Comparison of ENCODE assay signal across 12 cellular contexts in genomic region chr12:27083861-27084271, GRCh38. TPM values are rescaled to one million over a fixed set of nuclear protein-coding genes. Genes with fewer than 3 reads are reported as not detected.
DNase-seq lines count a peak whose midpoint lies in the region; ATAC-seq, FAIRE-seq and TF ChIP-seq lines count a peak whose summit lies in the region.
"Had no signal": no experiment of that assay in that cellular context is flagged by ENCODE, and none has a peak within 500 bp of the region (broad histone marks: within the 10 kb centered on the region; RNA-seq: fewer than 3 reads in every experiment).

No MANE protein-coding gene starts in this region.

- no peaks in the 10 kb centered on the region for H3K79me2 ChIP-seq in astrocyte (ENCODE audit: insufficient read depth, low read length)
- H3K79me2 ChIP-seq in hepatocyte = no peaks in the 10 kb centered on the region

- H3K27ac Mint-ChIP-seq in astrocyte (ENCODE audit: unreplicated experiment) = peak overlapping the region; percentile 34
- no peak overlapping the region for H3K27ac Mint-ChIP-seq in activated T-helper 17 cell treated with anti-CD3 and anti-CD28 coated beads, Interleukin-2, amount 50 U/mL, for 72 hours

- H3K27ac ChIP-seq in astrocyte (ENCODE audit: low read depth, low read length) (no peak overlapping the region), hepatocyte (peak overlapping the region; percentile 24)
- H3K27ac ChIP-seq: adrenal gland, foreskin keratinocyte had no signal

- H3K9ac ChIP-seq in astrocyte (ENCODE audit: low read length) (peak overlapping the region; percentile 68), skeletal muscle satellite cell (ENCODE audit: low read depth, low read length) (peak overlapping the region; percentile 1)

- no peaks in the 10 kb centered on the region for H3K27me3 Mint-ChIP-seq in astrocyte (ENCODE audit: low read depth, unreplicated experiment)
- no peaks in the 10 kb centered on the region for H3K27me3 Mint-ChIP-seq in activated T-helper 17 cell treated with anti-CD3 and anti-CD28 coated beads, Interleukin-2, amount 50 U/mL, for 72 hours

- no peak for FAIRE-seq in astrocyte (lab: Jason Lieb, UNC)

- H3K9me3 ChIP-seq in astrocyte (ENCODE audit: insufficient read depth, low read depth, low read length) (no peaks in the 10 kb centered on the region), hepatocyte (ENCODE audit: low read depth) (no peaks in the 10 kb centered on the region), skeletal muscle satellite cell (replicated peaks; ENCODE audit: low read length) (no peaks in the 10 kb centered on the region)
- H3K9me3 ChIP-seq: adrenal gland had no signal

- TF ChIP-seq CTCF in astrocyte (IDR thresholded peaks at IDR 0.05; ENCODE audit: insufficient read depth, low read depth, low read length) = no peak
- TF ChIP-seq CTCF in hepatocyte (IDR thresholded peaks at IDR 0.05; ENCODE audit: poor library complexity) = no peak

- no peak for ATAC-seq in activated T-helper 17 cell treated with anti-CD3 and anti-CD28 coated beads, Interleukin-2, amount 50 U/mL, for 72 hours (replicated peaks)
- no peak for ATAC-seq in HG03135 (IDR thresholded peaks at IDR 0.05; ENCODE audit: unreplicated experiment)
- no peak for ATAC-seq in HG03108 (IDR thresholded peaks at IDR 0.05; ENCODE audit: unreplicated experiment)
- ATAC-seq: foreskin keratinocyte had no signal

- no peaks in the 10 kb centered on the region for H3K27me3 ChIP-seq in astrocyte (ENCODE audit: insufficient read depth, low read length)
- no peaks in the 10 kb centered on the region for H3K27me3 ChIP-seq in hepatocyte
- no peaks in the 10 kb centered on the region for H3K27me3 ChIP-seq in skeletal muscle satellite cell (ENCODE audit: control insufficient read depth, insufficient read depth, low read length)
- H3K27me3 ChIP-seq: adrenal gland, foreskin keratinocyte had no signal

- H3K4me1 ChIP-seq in astrocyte (ENCODE audit: insufficient read depth, low read length) = peaks cover 5% of the 10 kb centered on the region
- no peaks in the 10 kb centered on the region for H3K4me1 ChIP-seq in hepatocyte (ENCODE audit: insufficient read depth)
- peaks cover 14% of the 10 kb centered on the region for H3K4me1 ChIP-seq in skeletal muscle satellite cell (ENCODE audit: control insufficient read depth, insufficient read depth, low read length)
- H3K4me1 ChIP-seq: adrenal gland had no signal

- peaks cover 3% of the 10 kb centered on the region for H3K9me3 Mint-ChIP-seq in astrocyte (ENCODE audit: unreplicated experiment)
- H3K9me3 Mint-ChIP-seq in activated T-helper 17 cell treated with anti-CD3 and anti-CD28 coated beads, Interleukin-2, amount 50 U/mL, for 72 hours = peaks cover 4% of the 10 kb centered on the region

- H3K36me3 Mint-ChIP-seq in astrocyte (ENCODE audit: low read depth, unreplicated experiment) = peaks cover 6% of the 10 kb centered on the region
- H3K36me3 Mint-ChIP-seq in activated T-helper 17 cell treated with anti-CD3 and anti-CD28 coated beads, Interleukin-2, amount 50 U/mL, for 72 hours (ENCODE audit: low read depth) = no peaks in the 10 kb centered on the region

- peak overlapping the region; percentile 64 for H2AFZ ChIP-seq in astrocyte (ENCODE audit: low read depth, low read length)
- H2AFZ ChIP-seq in hepatocyte = no peak overlapping the region

- H3K36me3 ChIP-seq in astrocyte (ENCODE audit: insufficient read depth, low read length) (no peaks in the 10 kb centered on the region), hepatocyte (replicated peaks; ENCODE audit: insufficient read depth, low read depth) (no peaks in the 10 kb centered on the region), skeletal muscle satellite cell (ENCODE audit: insufficient read depth, low read length) (no peaks in the 10 kb centered on the region)
- H3K36me3 ChIP-seq: adrenal gland had no signal

- 60% methylated on average over 11 of the region's 11 CpGs for WGBS in hepatocyte (ENCODE audit: low lambda C conversion rate, missing lambda C conversion rate)

- DNase-seq in HCEC 1CT (peak; percentile 28), astrocyte (ENCODE audit: low read depth) (peak; percentile 56), hepatocyte (ENCODE audit: low spot score) (peak; percentile 37)
- DNase-seq: adrenal gland, DMS79, NCI-H510A treated with DMSO at 0.1 percent for 48 hours had no signal

- H3K4me2 ChIP-seq in astrocyte (ENCODE audit: low read length) = peak overlapping the region; percentile 85
- H3K4me2 ChIP-seq in hepatocyte = peak overlapping the region; percentile 46
- peak overlapping the region; percentile 70 for H3K4me2 ChIP-seq in skeletal muscle satellite cell (ENCODE audit: low read length)

- no peaks in the 10 kb centered on the region for H3K9me2 ChIP-seq in hepatocyte (replicated peaks; ENCODE audit: insufficient read depth)

- peak overlapping the region; percentile 48 for H3K4me3 ChIP-seq in astrocyte (ENCODE audit: insufficient read depth, low read depth, low read length)
- H3K4me3 ChIP-seq in hepatocyte = no peak overlapping the region
- peak overlapping the region; percentile 31 for H3K4me3 ChIP-seq in skeletal muscle satellite cell (ENCODE audit: low read length)
- H3K4me3 ChIP-seq: adrenal gland, lung had no signal

- no peak overlapping the region for H3K4me3 Mint-ChIP-seq in astrocyte (ENCODE audit: unreplicated experiment)
- no peak overlapping the region for H3K4me3 Mint-ChIP-seq in activated T-helper 17 cell treated with anti-CD3 and anti-CD28 coated beads, Interleukin-2, amount 50 U/mL, for 72 hours

- H4K20me1 ChIP-seq in astrocyte (ENCODE audit: insufficient read depth, low read length) (no peaks in the 10 kb centered on the region), hepatocyte (ENCODE audit: insufficient read depth, poor library complexity, severe bottlenecking) (no peaks in the 10 kb centered on the region)

- H3K4me1 Mint-ChIP-seq in astrocyte (ENCODE audit: low read depth, unreplicated experiment) = peaks cover 13% of the 10 kb centered on the region
- no peaks in the 10 kb centered on the region for H3K4me1 Mint-ChIP-seq in activated T-helper 17 cell treated with anti-CD3 and anti-CD28 coated beads, Interleukin-2, amount 50 U/mL, for 72 hours

RNA-seq across cellular contexts. Expression of gene C12orf71, which starts 1.5 kb away (rescaled TPM):
- total RNA-seq in astrocyte (not detected in 2 replicates), hepatocyte (not detected in 2 replicates)
- not detected in 2 replicates for polyA plus RNA-seq in hepatocyte
- not detected in 2 replicates for total RNA-seq in skeletal muscle satellite cell (2012; rRNA removed)
- not detected for total RNA-seq in activated T-helper 17 cell treated with anti-CD3 and anti-CD28 coated beads, Interleukin-2, amount 50 U/mL, for 72 hours
- total RNA-seq: adrenal gland, foreskin keratinocyte, lung had no signal
- polyA plus RNA-seq: adrenal gland, foreskin keratinocyte, lung had no signal
